ENCODE assay signal across 13 cellular contexts in the genomic region with DNA sequence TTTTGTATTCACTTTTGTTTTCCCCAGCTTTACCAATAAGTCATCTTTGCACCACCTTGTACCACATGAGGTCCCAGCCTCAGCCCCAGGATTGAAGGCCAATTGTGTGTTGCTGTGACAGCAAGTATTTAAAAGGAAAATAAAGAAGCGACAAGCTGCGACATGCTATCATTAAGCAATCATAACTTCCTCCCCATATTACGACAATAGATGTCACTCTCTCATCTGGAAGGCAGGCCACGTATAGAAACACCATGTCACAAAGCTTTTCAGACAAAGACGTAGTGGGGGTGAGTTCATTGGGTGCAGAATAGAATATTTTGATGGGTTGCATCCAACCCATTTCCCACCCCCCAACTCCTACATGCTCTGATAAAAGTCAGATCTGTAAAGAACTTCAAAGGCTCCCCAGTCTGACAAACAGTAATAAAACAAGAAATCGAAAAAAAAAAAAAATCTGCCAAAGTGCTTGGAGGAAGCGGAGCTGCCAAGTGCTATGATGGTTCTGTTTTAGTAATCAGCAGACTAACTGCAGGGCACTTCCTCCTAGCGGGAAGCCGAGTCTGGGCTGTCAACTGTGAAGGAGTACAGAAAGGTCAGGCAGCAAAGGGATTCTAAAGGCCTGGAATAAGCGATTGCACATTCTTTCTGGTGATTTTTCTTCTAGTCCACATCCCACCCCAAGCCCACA.
DNase-seq lines count a peak whose midpoint lies in the region; ATAC-seq, FAIRE-seq and TF ChIP-seq lines count a peak whose summit lies in the region.
"Had no signal": no experiment of that assay in that cellular context is flagged by ENCODE, and none has a peak within 500 bp of the region (broad histone marks: within the 10 kb centered on the region; RNA-seq: fewer than 3 reads in every experiment).

No MANE protein-coding gene starts in this region.

- H3K9me3 ChIP-seq in adrenal gland (replicated peaks in 1 of 3) (no peaks in the 10 kb centered on the region), kidney (ENCODE audit: control insufficient read depth in 1 of 2, low read length in 2 of 2) (no peaks in the 10 kb centered on the region), upper lobe of right lung (no peaks in the 10 kb centered on the region)

- 41 to 48% (median 43%) methylated on average over 10 of the region's 10 CpGs for WGBS in adrenal gland, 4 donors

- H3K27ac ChIP-seq in adrenal gland (peak overlapping the region in 1 of 5 donors; percentile 57), kidney (ENCODE audit: low read depth in 2 of 2, low read length in 2 of 2) (no peak overlapping the region), upper lobe of right lung (no peak overlapping the region)
- H3K27ac ChIP-seq: KMS-11, VCaP had no signal

- H3K4me1 ChIP-seq in adrenal gland (replicated peaks in 1 of 2), result no peaks in the 10 kb centered on the region
- peaks cover 0 to 3% of the 10 kb centered on the region in 2 donors for H3K4me1 ChIP-seq in kidney (ENCODE audit: control insufficient read depth in 1 of 2, insufficient read depth in 1 of 2, low read depth in 1 of 2, low read length in 2 of 2)
- no peaks in the 10 kb centered on the region for H3K4me1 ChIP-seq in upper lobe of right lung

- H3K27me3 ChIP-seq in adrenal gland (no peaks in the 10 kb centered on the region), upper lobe of right lung (no peaks in the 10 kb centered on the region)

- no peak overlapping the region for H3K4me3 ChIP-seq in adrenal gland
- no peak overlapping the region for H3K4me3 ChIP-seq in kidney (ENCODE audit: low read length in 2 of 2)
- no peak overlapping the region for H3K4me3 ChIP-seq in upper lobe of right lung

- no peak for DNase-seq in Right ventricle myocardium inferior (ENCODE audit: missing footprints)
- no peak for DNase-seq in cardiac septum (ENCODE audit: low spot score)
- peak in 6 of 7 donors; percentile 13 to 62 (median 32) for DNase-seq in adrenal gland
- peak; percentile 75 for DNase-seq in kidney
- DNase-seq in upper lobe of right lung, result no peak
- no peak for DNase-seq in activated naive CD4-positive, alpha-beta T cell treated with Interleukin-2 at 50 U/mL for 16 hours
- DNase-seq: activated naive CD8-positive, alpha-beta T cell treated with anti-CD3 and anti-CD28 coated beads for 36 hours; erythroblast; stimulated activated naive CD4-positive, alpha-beta T cell had no signal

- TF ChIP-seq CTCF in adrenal gland (IDR thresholded peaks at IDR 0.05) (no peak), kidney (IDR thresholded peaks at IDR 0.05; ENCODE audit: borderline replicate concordance, extremely low read depth, insufficient read depth) (no peak), upper lobe of right lung (IDR thresholded peaks at IDR 0.05) (no peak)

- H3K36me3 ChIP-seq in adrenal gland (replicated peaks in 1 of 2) (no peaks in the 10 kb centered on the region), kidney (ENCODE audit: control insufficient read depth in 1 of 2, insufficient read depth in 2 of 2, low read length in 2 of 2) (no peaks in the 10 kb centered on the region), upper lobe of right lung (no peaks in the 10 kb centered on the region)

- no peak overlapping the region for H3K9ac ChIP-seq in kidney (ENCODE audit: low read length in 2 of 2)
- H3K9ac ChIP-seq: KMS-11 had no signal

- intact Hi-C loops in Right ventricle myocardium inferior (cut with DNase I), result no loop called here
- intact Hi-C loops in cardiac septum (cut with DNase I), result no loop called here
- intact Hi-C loops in adrenal gland (cut with DNase I), result no loop called here
- intact Hi-C loops in kidney (cut with DNase I), result no loop called here
- intact Hi-C loops in upper lobe of right lung (cut with DNase I), result no loop called here

- ATAC-seq in Right ventricle myocardium inferior (peak; percentile 68), upper lobe of right lung (peak; percentile 75), HG02840 (IDR thresholded peaks at IDR 0.05; ENCODE audit: low FRiP score, unreplicated experiment) (no peak), HG02798 (IDR thresholded peaks at IDR 0.05; ENCODE audit: poor library complexity, unreplicated experiment) (no peak)

- TF ChIP-seq POLR2A in adrenal gland (IDR thresholded peaks at IDR 0.05), result no peak

- no peak for FAIRE-seq in kidney (lab: Jason Lieb, UNC)

Comparison
In these comparisons a context has a peak if more than half of its experiments do, and no peak if none do; other contexts are left out.
1. ATAC-seq: peak in Right ventricle myocardium inferior (single experiment) and upper lobe of right lung (single experiment); none in HG02840 (single experiment) and HG02798 (single experiment).
2. DNase-seq: peak in adrenal gland (6 of 7) and kidney (single experiment); none in Right ventricle myocardium inferior (single experiment), cardiac septum (single experiment), upper lobe of right lung (single experiment) and activated naive CD4-positive, alpha-beta T cell treated with Interleukin-2 at 50 U/mL for 16 hours (single experiment).